22 cellular contexts compared by ENCODE assay signal in genomic region chr15:33296856-33297255, GRCh38. TPM values are rescaled to one million over a fixed set of nuclear protein-coding genes. Genes with fewer than 3 reads are reported as not detected.
"Had no signal": no experiment of that assay in that cellular context is flagged by ENCODE, and none has a peak within 500 bp of the region (broad histone marks: within the 10 kb centered on the region; RNA-seq: fewer than 3 reads in every experiment).

No MANE protein-coding gene starts in this region.

- H3K27me3 ChIP-seq: body of pancreas, tibial artery had no signal

- H3K4me3 ChIP-seq: body of pancreas, pancreas, prostate gland, spleen, suprapubic skin, tibial artery had no signal

- H3K36me3 ChIP-seq: pancreas, prostate gland, spleen, suprapubic skin, tibial artery had no signal

- FAIRE-seq: frontal cortex, pancreas had no signal

- H3K9me3 ChIP-seq: body of pancreas, pancreas, prostate gland, spleen, suprapubic skin, tibial artery had no signal

- ATAC-seq: activated CD8-positive, alpha-beta memory T cell treated with anti-CD3 and anti-CD28 coated beads, Interleukin-2, amount 10 ng/mL, durations not matched to agents 7 days and 5 days; activated CD8-positive, alpha-beta T cell treated with anti-CD3 and anti-CD28 coated beads, Interleukin-2, amount 10 ng/mL, durations not matched to agents 7 days and 5 days; activated naive CD4-positive, alpha-beta T cell treated with anti-CD3 and anti-CD28 coated beads, Interleukin-2, amount 50 U/mL, for 72 hours; body of pancreas; effector memory CD8-positive, alpha-beta T cell; esophagus mucosa; left colon; naive thymus-derived CD4-positive, alpha-beta T cell; pancreas; T-helper 17 cell had no signal

- H3K4me1 ChIP-seq: pancreas, prostate gland, spleen had no signal

- H3K27ac ChIP-seq: body of pancreas, pancreas, prostate gland, spleen, suprapubic skin, tibial artery had no signal

- DNase-seq: activated B cell treated with CpG ODN at 0.5 μM for 24 hours; activated CD8-positive, alpha-beta memory T cell treated with anti-CD3 and anti-CD28 coated beads, Interleukin-2, amount 10 ng/mL, durations not matched to agents 7 days and 5 days; activated CD8-positive, alpha-beta T cell treated with anti-CD3 and anti-CD28 coated beads, Interleukin-2, amount 10 ng/mL, durations not matched to agents 7 days and 5 days; activated T-cell treated with anti-CD3 and anti-CD28 coated beads, Interleukin-2, amount 50 U/mL, for 48 hours; aorta; body of pancreas; cortex of kidney; effector memory CD8-positive, alpha-beta T cell; islet precursor cell; left colon; naive thymus-derived CD4-positive, alpha-beta T cell; nucleus accumbens; pancreas; spleen; stimulated activated naive CD4-positive, alpha-beta T cell; T-helper 17 cell; tibial artery had no signal

RNA-seq across cellular contexts. Expression of gene RYR3, which starts 13.9 kb away (rescaled TPM):
- total RNA-seq: activated B cell treated with CpG ODN at 0.5 μM for 24 hours; activated CD8-positive, alpha-beta memory T cell treated with anti-CD3 and anti-CD28 coated beads, Interleukin-2, amount 10 ng/mL, durations not matched to agents 7 days and 5 days; activated CD8-positive, alpha-beta T cell treated with anti-CD3 and anti-CD28 coated beads, Interleukin-2, amount 10 ng/mL, durations not matched to agents 7 days and 5 days; activated naive CD4-positive, alpha-beta T cell treated with anti-CD3 and anti-CD28 coated beads, Interleukin-2, amount 50 U/mL, for 72 hours had no signal
